Comparison of ENCODE assay signal across 8 cellular contexts in genomic region chr14:68951051-68951797, GRCh38. TPM values are rescaled to one million over a fixed set of nuclear protein-coding genes. Genes with fewer than 3 reads are reported as not detected.
DNase-seq lines count a peak whose midpoint lies in the region; ATAC-seq and TF ChIP-seq lines count a peak whose summit lies in the region.

No MANE protein-coding gene starts in this region.

- POLR2A ChIA-PET in SK-N-SH (lab: Yijun Ruan, JAX), result interaction anchor here (0.7 to 1.5 kb wide), 3 partner anchors 12 to 353 kb away, joined by 3 read pairs; no protein-coding TSS in a partner anchor

- H3K9me2 ChIP-seq in SK-N-SH, result no peaks in the 10 kb centered on the region

- peak overlapping the region; percentile 91 to 96 for H3K27ac ChIP-seq in SK-N-SH (ENCODE audit: low read depth in 2 of 2, low read length in 1 of 2)
- peak overlapping the region; percentile 90 for H3K27ac ChIP-seq in rectal smooth muscle tissue (ENCODE audit: low read depth, low read length)

- peak in 1 of 2 experiments; percentile 84; a peak in 1 of 4 replicates for TF ChIP-seq EP300 in SK-N-SH (IDR thresholded peaks at IDR 0.05; ENCODE audit: borderline replicate concordance in 1 of 2, low read depth in 1 of 2, low read length in 1 of 2)

- 54% methylated on average over 12 of the region's 19 CpGs for whole genome bisulfite sequencing in SK-N-SH (ENCODE audit: low lambda C conversion rate)

- no peaks in the 10 kb centered on the region for H3K36me3 Mint-ChIP-seq in progenitor cell of endocrine pancreas (ENCODE audit: insufficient read depth)

- H3K4me2 ChIP-seq in SK-N-SH, result peak overlapping the region; percentile 82

- H3K9me3 ChIP-seq in SK-N-SH, result no peaks in the 10 kb centered on the region

- H3K27me3 ChIP-seq in SK-N-SH (ENCODE audit: insufficient read depth), result no peaks in the 10 kb centered on the region
- no peaks in the 10 kb centered on the region for H3K27me3 ChIP-seq in rectal smooth muscle tissue (ENCODE audit: control insufficient read depth, insufficient read depth, low read length)

- CTCF ChIA-PET in SK-N-SH (lab: Yijun Ruan, JAX), result interaction anchor here (0.7 to 4.2 kb wide), 6 partner anchors 9 to 111 kb away, joined by 3 to 29 read pairs (median 4); no protein-coding TSS in a partner anchor

- no peak for TF ChIP-seq CTCF in SK-N-SH (IDR thresholded peaks at IDR 0.05)
- TF ChIP-seq CTCF in progenitor cell of endocrine pancreas (IDR thresholded peaks at IDR 0.05; ENCODE audit: unreplicated experiment), result no peak

- no peak overlapping the region for H3K4me3 ChIP-seq in SK-N-SH (ENCODE audit: low read depth in 2 of 2, low read length in 1 of 2)
- H3K4me3 ChIP-seq in rectal smooth muscle tissue (ENCODE audit: low read length), result peak overlapping the region; percentile 32

- peaks cover 95% of the 10 kb centered on the region for H4K20me1 ChIP-seq in SK-N-SH (ENCODE audit: insufficient read depth)

- H3K27ac Mint-ChIP-seq in progenitor cell of endocrine pancreas, result no peak overlapping the region

- DNase-seq in GM04503 (ENCODE audit: low read depth) (peak; percentile 89), SK-N-SH (peak; percentile 34), fibroblast of the conjunctiva (ENCODE audit: low read depth) (peak; percentile 85), progenitor cell of endocrine pancreas (ENCODE audit: low spot score, unreplicated experiment) (no peak), NCI-H510A treated with DMSO at 0.1 percent for 48 hours (lab: John Stamatoyannopoulos, UW) (no peak)

- H3F3A ChIP-seq in SK-N-SH (replicated peaks; ENCODE audit: insufficient read depth), result peaks cover 53% of the 10 kb centered on the region

- no peaks in the 10 kb centered on the region for H3K9me3 Mint-ChIP-seq in progenitor cell of endocrine pancreas (ENCODE audit: low read depth)

- ATAC-seq in HG02571 (IDR thresholded peaks at IDR 0.05; ENCODE audit: unreplicated experiment), result no peak
- ATAC-seq in GM19328 (IDR thresholded peaks at IDR 0.05; ENCODE audit: unreplicated experiment), result no peak

- peaks cover 0 to 5% of the 10 kb centered on the region in 2 experiments for H3K36me3 ChIP-seq in SK-N-SH (replicated peaks in 1 of 2; ENCODE audit: control insufficient read depth in 1 of 2, insufficient read depth in 2 of 2, low read length in 1 of 2)
- H3K36me3 ChIP-seq in rectal smooth muscle tissue (ENCODE audit: control insufficient read depth, insufficient read depth, low read length), result no peaks in the 10 kb centered on the region

- TF ChIP-seq RAD21 in SK-N-SH (IDR thresholded peaks at IDR 0.05; ENCODE audit: low read length), result no peak

- H3K27me3 Mint-ChIP-seq in progenitor cell of endocrine pancreas, result no peaks in the 10 kb centered on the region

- H3K4me1 Mint-ChIP-seq in progenitor cell of endocrine pancreas (ENCODE audit: low read depth), result peaks cover 12% of the 10 kb centered on the region

- H3K4me1 ChIP-seq in SK-N-SH (ENCODE audit: control insufficient read depth in 1 of 2, insufficient read depth in 2 of 2, low read depth in 1 of 2, low read length in 1 of 2) (peaks cover 71 to 94% of the 10 kb centered on the region in 2 experiments), rectal smooth muscle tissue (ENCODE audit: control insufficient read depth, insufficient read depth, low read length) (peaks cover 76% of the 10 kb centered on the region)

- H3K4me3 Mint-ChIP-seq in progenitor cell of endocrine pancreas (ENCODE audit: low read depth), result no peak overlapping the region

- no peak overlapping the region for H2AFZ ChIP-seq in SK-N-SH (ENCODE audit: low read depth)

- peaks cover 100% of the 10 kb centered on the region for H3K79me2 ChIP-seq in SK-N-SH (ENCODE audit: insufficient read depth)

- peak overlapping the region; percentile 48; the same call in 1 of the 2 replicates for H3K9ac ChIP-seq in SK-N-SH
- H3K9ac ChIP-seq in rectal smooth muscle tissue (ENCODE audit: low read length), result no peak overlapping the region

TF ChIP-seq in SK-N-SH, 30 proteins besides CTCF, POLR2A, EP300 and RAD21 (continues in another document):
- TF ChIP-seq REST (IDR thresholded peaks at IDR 0.05; ENCODE audit: low read depth, low read length) (peak; percentile 61), TCF12 (IDR thresholded peaks at IDR 0.05) (peak; percentile 89), SMC3 (IDR thresholded peaks at IDR 0.05; ENCODE audit: low read depth, low read length) (no peak), TEAD4 (IDR thresholded peaks at IDR 0.05; ENCODE audit: borderline replicate concordance, insufficient read depth) (peak; percentile 68; the same call in 1 of the 2 replicates), NFIC (IDR thresholded peaks at IDR 0.05; ENCODE audit: borderline replicate concordance) (peak; percentile 92), FOXJ3 (CRISPR knock-in tag; IDR thresholded peaks at IDR 0.05) (no peak), MEF2A (IDR thresholded peaks at IDR 0.05; ENCODE audit: borderline replicate concordance, low read depth) (peak; percentile 57; the same call in 1 of the 2 replicates), USF2 (IDR thresholded peaks at IDR 0.05; ENCODE audit: borderline replicate concordance, low read depth, low read length) (no peak), ZBTB33 (IDR thresholded peaks at IDR 0.05; ENCODE audit: borderline replicate concordance, low read depth) (peak; percentile 63; the same call in 1 of the 2 replicates), GABPA (IDR thresholded peaks at IDR 0.05; ENCODE audit: low read depth) (peak; percentile 56; the same call in 1 of the 2 replicates), RCOR1 (IDR thresholded peaks at IDR 0.05; ENCODE audit: low read length) (no peak), MAX (IDR thresholded peaks at IDR 0.05; ENCODE audit: low read depth) (peak; percentile 76), FOXM1 (IDR thresholded peaks at IDR 0.05; ENCODE audit: low read depth) (no peak), JUND (IDR thresholded peaks at IDR 0.05) (peak; percentile 77), RXRA (IDR thresholded peaks at IDR 0.05; ENCODE audit: borderline replicate concordance, low read depth) (peak; percentile 94), RFX5 (IDR thresholded peaks at IDR 0.05; ENCODE audit: low read length) (no peak)

RNA-seq across cellular contexts. Expression of gene ACTN1, which starts 27.9 kb away (rescaled TPM):
- 266 and 319 TPM in 2 replicates for polyA plus RNA-seq in SK-N-SH (2012; rRNA removed)
- 144 and 218 TPM in 2 replicates for polyA plus RNA-seq in SK-N-SH (2012; cell fraction: cytosol; rRNA removed)
- 589 and 740 TPM in 2 replicates for polyA plus RNA-seq in SK-N-SH (2012; cell fraction: nucleus; rRNA removed)
- total RNA-seq in progenitor cell of endocrine pancreas, result 92.6 and 105 TPM in 2 replicates

Comparison
In these comparisons a context has a peak if more than half of its experiments do, and no peak if none do; other contexts are left out.
1. DNase-seq: peak in GM04503 (single experiment), SK-N-SH (single experiment) and fibroblast of the conjunctiva (single experiment); none in progenitor cell of endocrine pancreas (single experiment) and NCI-H510A treated with DMSO at 0.1 percent for 48 hours (single experiment).